In the genomic region with DNA sequence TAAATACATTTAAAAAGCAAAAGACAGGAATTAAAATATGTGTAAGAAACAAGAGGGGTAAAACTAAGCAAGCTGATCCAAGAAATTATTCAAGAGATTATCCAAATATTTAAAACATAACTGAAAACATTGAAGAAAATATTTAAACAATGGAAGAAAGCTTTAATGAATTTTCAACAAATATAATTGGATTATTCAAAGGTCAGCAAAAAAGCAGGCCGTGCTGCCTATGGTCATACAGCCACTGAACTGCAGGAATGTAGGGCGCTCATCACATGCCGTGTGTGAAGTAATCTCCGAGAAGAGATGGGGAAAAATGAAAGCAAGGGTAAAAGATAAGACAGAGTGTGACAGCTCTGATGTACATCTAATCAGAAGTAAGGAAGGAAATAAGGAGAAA, we compare ENCODE assay signal across 2 cellular contexts.
TF ChIP-seq lines count a peak whose summit lies in the region.

No MANE protein-coding gene starts in this region.

TF ChIP-seq in HepG2, 621 proteins besides CTCF, POLR2A, EP300 and RAD21:
- TF ChIP-seq MAFK (conservative IDR thresholded peaks at IDR 0.05 in 1 of 2, IDR thresholded peaks at IDR 0.05 in 1 of 2; ENCODE audit: low read length in 2 of 2) (peak; percentile 82 to 85), YEATS2 (CRISPR knock-in tag; IDR thresholded peaks at IDR 0.05; ENCODE audit: borderline replicate concordance) (no peak), CHD2 (IDR thresholded peaks at IDR 0.05; ENCODE audit: low read depth, low read length) (no peak), MEIS1 (CRISPR knock-in tag; IDR thresholded peaks at IDR 0.05; ENCODE audit: borderline replicate concordance) (no peak), MAFF (IDR thresholded peaks at IDR 0.05; ENCODE audit: low read depth, low read length) (peak; percentile 83), ZNF460 (CRISPR knock-in tag; IDR thresholded peaks at IDR 0.05; ENCODE audit: borderline replicate concordance) (no peak)

TF ChIP-seq in K562, 482 proteins besides CTCF, POLR2A, EP300 and RAD21:
- TF ChIP-seq C11orf30 (IDR thresholded peaks at IDR 0.05; ENCODE audit: low read depth) (peak; percentile 28; the same call in 1 of the 2 replicates), ZNF316 (IDR thresholded peaks at IDR 0.05) (peak; percentile 55; the same call in 1 of the 2 replicates), CBX1 (IDR thresholded peaks at IDR 0.05; ENCODE audit: low read depth) (no peak), MYNN (IDR thresholded peaks at IDR 0.05) (no peak), MYNN (CRISPR knock-in tag; IDR thresholded peaks at IDR 0.05) (no peak), MAFG (tag; conservative IDR thresholded peaks at IDR 0.05) (peak; percentile 32), MAFF (IDR thresholded peaks at IDR 0.05; ENCODE audit: low read length) (peak; percentile 20), TFE3 (CRISPR knock-in tag; IDR thresholded peaks at IDR 0.05) (no peak), ZNF398 (CRISPR knock-in tag; IDR thresholded peaks at IDR 0.05) (no peak)
